In genomic region chr22:20563464-20563906, GRCh38 we compare ENCODE assay signal across 14 cellular contexts. TPM values are rescaled to one million over a fixed set of nuclear protein-coding genes. Genes with fewer than 3 reads are reported as not detected.
DNase-seq lines count a peak whose midpoint lies in the region; ATAC-seq and TF ChIP-seq lines count a peak whose summit lies in the region.
"Had no signal": no experiment of that assay in that cellular context is flagged by ENCODE, and none has a peak within 500 bp of the region (broad histone marks: within the 10 kb centered on the region; RNA-seq: fewer than 3 reads in every experiment).

No MANE protein-coding gene starts in this region.

- ATAC-seq in effector memory CD8-positive, alpha-beta T cell (replicated peaks) = peak; percentile 21
- ATAC-seq in stimulated activated naive CD8-positive, alpha-beta T cell treated with anti-CD3 and anti-CD28 coated beads, Interleukin-15, amount 100 ng/mL, for 72 hours = peak; percentile 89
- ATAC-seq in HG03457 (IDR thresholded peaks at IDR 0.05; ENCODE audit: unreplicated experiment) (no peak), GM18498 (IDR thresholded peaks at IDR 0.05; ENCODE audit: unreplicated experiment) (no peak), upper lobe of right lung (no peak)

- TF ChIP-seq CTCF in upper lobe of right lung (IDR thresholded peaks at IDR 0.05) = no peak

- H3K36me3 Mint-ChIP-seq in activated naive CD8-positive, alpha-beta T cell = peaks cover 24% of the 10 kb centered on the region
- H3K36me3 Mint-ChIP-seq in activated naive CD8-positive, alpha-beta T cell treated with anti-CD3 and anti-CD28 coated beads for 36 hours = peaks cover 71% of the 10 kb centered on the region
- peaks cover 81% of the 10 kb centered on the region for H3K36me3 Mint-ChIP-seq in T-helper 2 cell treated with Interferon-gamma antibody and Interleukin-4, amounts not matched to agents 5 μg/mL and 100 μg/mL, for 36 hours (ENCODE audit: low read depth)
- H3K36me3 Mint-ChIP-seq in effector memory CD8-positive, alpha-beta T cell (ENCODE audit: insufficient read depth) = peaks cover 76% of the 10 kb centered on the region

- H3K4me3 ChIP-seq in upper lobe of right lung = no peak overlapping the region
- H3K4me3 ChIP-seq: cardiac muscle cell, esophagus muscularis mucosa, right atrium auricular region, uterus had no signal

- H3K4me1 Mint-ChIP-seq in activated naive CD8-positive, alpha-beta T cell (ENCODE audit: low read depth) = peaks cover 79% of the 10 kb centered on the region
- H3K4me1 Mint-ChIP-seq in activated naive CD8-positive, alpha-beta T cell treated with anti-CD3 and anti-CD28 coated beads for 36 hours = peaks cover 58% of the 10 kb centered on the region
- H3K4me1 Mint-ChIP-seq in T-helper 2 cell treated with Interferon-gamma antibody and Interleukin-4, amounts not matched to agents 5 μg/mL and 100 μg/mL, for 36 hours (ENCODE audit: low read depth) = peaks cover 64% of the 10 kb centered on the region
- H3K4me1 Mint-ChIP-seq in effector memory CD8-positive, alpha-beta T cell (ENCODE audit: low read depth in 2 of 2) = peaks cover 66 to 74% of the 10 kb centered on the region in 2 donors
- H3K4me1 Mint-ChIP-seq in stimulated activated naive CD8-positive, alpha-beta T cell treated with anti-CD3 and anti-CD28 coated beads, Interleukin-15, amount 100 ng/mL, for 72 hours = peaks cover 64% of the 10 kb centered on the region
- H3K4me1 Mint-ChIP-seq: H9 had no signal

- H3K4me1 ChIP-seq in upper lobe of right lung = peaks cover 23% of the 10 kb centered on the region

- H3K4me3 Mint-ChIP-seq in activated naive CD8-positive, alpha-beta T cell = no peak overlapping the region
- H3K4me3 Mint-ChIP-seq in activated naive CD8-positive, alpha-beta T cell treated with anti-CD3 and anti-CD28 coated beads for 36 hours = no peak overlapping the region
- H3K4me3 Mint-ChIP-seq in T-helper 2 cell treated with Interferon-gamma antibody and Interleukin-4, amounts not matched to agents 5 μg/mL and 100 μg/mL, for 36 hours = peak overlapping the region; percentile 30
- peak overlapping the region; percentile 82 to 90 for H3K4me3 Mint-ChIP-seq in effector memory CD8-positive, alpha-beta T cell
- peak overlapping the region in 1 of 2 donors; percentile 12 for H3K4me3 Mint-ChIP-seq in stimulated activated naive CD8-positive, alpha-beta T cell treated with anti-CD3 and anti-CD28 coated beads, Interleukin-15, amount 100 ng/mL, for 72 hours
- H3K4me3 Mint-ChIP-seq: H9 had no signal

- H3K36me3 ChIP-seq in upper lobe of right lung = peaks cover 78% of the 10 kb centered on the region
- H3K36me3 ChIP-seq: uterus had no signal

- no peak overlapping the region for H3K27ac ChIP-seq in upper lobe of right lung
- H3K27ac ChIP-seq: cardiac muscle cell, right atrium auricular region, uterus had no signal

- intact Hi-C loops in upper lobe of right lung (cut with DNase I) = no loop called here

- no peaks in the 10 kb centered on the region for H3K9me3 ChIP-seq in upper lobe of right lung
- H3K9me3 ChIP-seq: esophagus muscularis mucosa, right atrium auricular region, uterus had no signal

- no peaks in the 10 kb centered on the region for H3K27me3 Mint-ChIP-seq in activated naive CD8-positive, alpha-beta T cell
- no peaks in the 10 kb centered on the region for H3K27me3 Mint-ChIP-seq in activated naive CD8-positive, alpha-beta T cell treated with anti-CD3 and anti-CD28 coated beads for 36 hours
- H3K27me3 Mint-ChIP-seq in T-helper 2 cell treated with Interferon-gamma antibody and Interleukin-4, amounts not matched to agents 5 μg/mL and 100 μg/mL, for 36 hours (ENCODE audit: low read depth) = no peaks in the 10 kb centered on the region
- no peaks in the 10 kb centered on the region for H3K27me3 Mint-ChIP-seq in effector memory CD8-positive, alpha-beta T cell
- no peaks in the 10 kb centered on the region for H3K27me3 Mint-ChIP-seq in stimulated activated naive CD8-positive, alpha-beta T cell treated with anti-CD3 and anti-CD28 coated beads, Interleukin-15, amount 100 ng/mL, for 72 hours

- peaks cover 10% of the 10 kb centered on the region for H3K9me3 Mint-ChIP-seq in activated naive CD8-positive, alpha-beta T cell (ENCODE audit: low read depth)
- peaks cover 9% of the 10 kb centered on the region for H3K9me3 Mint-ChIP-seq in activated naive CD8-positive, alpha-beta T cell treated with anti-CD3 and anti-CD28 coated beads for 36 hours
- peaks cover 10% of the 10 kb centered on the region for H3K9me3 Mint-ChIP-seq in T-helper 2 cell treated with Interferon-gamma antibody and Interleukin-4, amounts not matched to agents 5 μg/mL and 100 μg/mL, for 36 hours
- peaks cover 4 to 8% of the 10 kb centered on the region in 2 donors for H3K9me3 Mint-ChIP-seq in effector memory CD8-positive, alpha-beta T cell
- peaks cover 10 to 11% of the 10 kb centered on the region in 2 donors for H3K9me3 Mint-ChIP-seq in stimulated activated naive CD8-positive, alpha-beta T cell treated with anti-CD3 and anti-CD28 coated beads, Interleukin-15, amount 100 ng/mL, for 72 hours

- DNase-seq in activated naive CD8-positive, alpha-beta T cell treated with anti-CD3 and anti-CD28 coated beads for 36 hours = no peak
- DNase-seq in T-helper 2 cell treated with Interferon-gamma antibody and Interleukin-4, amounts not matched to agents 5 μg/mL and 100 μg/mL, for 36 hours (ENCODE audit: low spot score) = no peak
- DNase-seq in effector memory CD8-positive, alpha-beta T cell = no peak
- peak in 1 of 2 donors; percentile 60 for DNase-seq in stimulated activated naive CD8-positive, alpha-beta T cell treated with anti-CD3 and anti-CD28 coated beads, Interleukin-15, amount 100 ng/mL, for 72 hours
- DNase-seq in upper lobe of right lung = no peak
- DNase-seq: NCI-H2107 had no signal

- H3K27me3 ChIP-seq in upper lobe of right lung = no peaks in the 10 kb centered on the region
- H3K27me3 ChIP-seq: cardiac muscle cell, esophagus muscularis mucosa, right atrium auricular region, uterus had no signal

- peak overlapping the region; percentile 61 for H3K27ac Mint-ChIP-seq in activated naive CD8-positive, alpha-beta T cell
- H3K27ac Mint-ChIP-seq in activated naive CD8-positive, alpha-beta T cell treated with anti-CD3 and anti-CD28 coated beads for 36 hours = no peak overlapping the region
- peak overlapping the region; percentile 3 for H3K27ac Mint-ChIP-seq in T-helper 2 cell treated with Interferon-gamma antibody and Interleukin-4, amounts not matched to agents 5 μg/mL and 100 μg/mL, for 36 hours
- peak overlapping the region; percentile 82 to 96 for H3K27ac Mint-ChIP-seq in effector memory CD8-positive, alpha-beta T cell
- H3K27ac Mint-ChIP-seq in stimulated activated naive CD8-positive, alpha-beta T cell treated with anti-CD3 and anti-CD28 coated beads, Interleukin-15, amount 100 ng/mL, for 72 hours = no peak overlapping the region
- H3K27ac Mint-ChIP-seq: H9 had no signal

RNA-seq across cellular contexts. Expression of gene MED15, which starts 56.1 kb away (rescaled TPM):
- 10 to 100 TPM; 91.1 to 91.8 TPM for total RNA-seq in activated naive CD8-positive, alpha-beta T cell treated with anti-CD3 and anti-CD28 coated beads for 36 hours
- total RNA-seq in upper lobe of right lung = 96.9 TPM

Comparison
In these comparisons a context has a peak if more than half of its experiments do, and no peak if none do; other contexts are left out.
1. H3K27ac Mint-ChIP-seq: peak in activated naive CD8-positive, alpha-beta T cell (single experiment), T-helper 2 cell treated with Interferon-gamma antibody and Interleukin-4, amounts not matched to agents 5 μg/mL and 100 μg/mL, for 36 hours (single experiment) and effector memory CD8-positive, alpha-beta T cell (2 of 2); none in activated naive CD8-positive, alpha-beta T cell treated with anti-CD3 and anti-CD28 coated beads for 36 hours (single experiment) and stimulated activated naive CD8-positive, alpha-beta T cell treated with anti-CD3 and anti-CD28 coated beads, Interleukin-15, amount 100 ng/mL, for 72 hours (0 of 2).
2. H3K4me3 Mint-ChIP-seq: peak in T-helper 2 cell treated with Interferon-gamma antibody and Interleukin-4, amounts not matched to agents 5 μg/mL and 100 μg/mL, for 36 hours (single experiment) and effector memory CD8-positive, alpha-beta T cell (2 of 2); none in activated naive CD8-positive, alpha-beta T cell (single experiment) and activated naive CD8-positive, alpha-beta T cell treated with anti-CD3 and anti-CD28 coated beads for 36 hours (single experiment).
3. ATAC-seq: peak in effector memory CD8-positive, alpha-beta T cell (single experiment) and stimulated activated naive CD8-positive, alpha-beta T cell treated with anti-CD3 and anti-CD28 coated beads, Interleukin-15, amount 100 ng/mL, for 72 hours (single experiment); none in HG03457 (single experiment), GM18498 (single experiment) and upper lobe of right lung (single experiment).